In genomic region chr15:100849021-100849831, GRCh38 we compare ENCODE assay signal across 9 cellular contexts. TPM values are rescaled to one million over a fixed set of nuclear protein-coding genes. Genes with fewer than 3 reads are reported as not detected.
DNase-seq lines count a peak whose midpoint lies in the region; ATAC-seq and TF ChIP-seq lines count a peak whose summit lies in the region.
"Had no signal": no experiment of that assay in that cellular context is flagged by ENCODE, and none has a peak within 500 bp of the region (broad histone marks: within the 10 kb centered on the region; RNA-seq: fewer than 3 reads in every experiment).

No MANE protein-coding gene starts in this region.

- no peaks in the 10 kb centered on the region for H3K9me3 Mint-ChIP-seq in activated B cell treated with CpG ODN at 0.5 μM for 24 hours
- H3K9me3 Mint-ChIP-seq in chondrocyte (ENCODE audit: low read depth) = no peaks in the 10 kb centered on the region

- no peak overlapping the region for H3K27ac ChIP-seq in lung (ENCODE audit: low read depth in 1 of 2, low read length in 1 of 2)

- H3K4me3 ChIP-seq in lung = peak overlapping the region; percentile 51

- CTCF ChIA-PET in activated B cell treated with CpG ODN at 0.5 μM for 24 hours (lab: Charles Lee) = interaction anchor here (0.7 kb wide), 1 partner anchor 11 kb away, joined by 3 read pairs; no protein-coding TSS in a partner anchor

- 8 to 22% methylated on average over 34 to 44 of the region's 44 CpGs for WGBS in lung, 2 donors

- no peak for TF ChIP-seq CTCF in activated B cell treated with CpG ODN at 0.5 μM for 24 hours (IDR thresholded peaks at IDR 0.05)
- no peak for TF ChIP-seq CTCF in chondrocyte (IDR thresholded peaks at IDR 0.05)
- TF ChIP-seq CTCF in lung (IDR thresholded peaks at IDR 0.05; ENCODE audit: control extremely low read depth, extremely low read depth) = no peak

- H3K27ac Mint-ChIP-seq in activated B cell treated with CpG ODN at 0.5 μM for 24 hours = no peak overlapping the region
- no peak overlapping the region for H3K27ac Mint-ChIP-seq in chondrocyte (ENCODE audit: unreplicated experiment)
- H3K27ac Mint-ChIP-seq: brain had no signal

- DNase-seq in EH (ENCODE audit: low read depth) = peak; percentile 58
- DNase-seq in HPDE6-E6E7 (ENCODE audit: extremely low spot score) = peak; percentile 57
- DNase-seq in activated B cell treated with CpG ODN at 0.5 μM for 24 hours = peak; percentile 51
- no peak for DNase-seq in chondrocyte (ENCODE audit: low spot score)
- peak; percentile 62 for DNase-seq in lung (ENCODE audit: low spot score)
- DNase-seq in stimulated activated CD8-positive, alpha-beta memory T cell treated with anti-CD3 and anti-CD28 coated beads, Interleukin-2, amount 100 ng/mL, for 1 hour (ENCODE audit: low read depth in 2 of 2) = peak; percentile 14 to 36
- DNase-seq in cortex of kidney (lab: John Stamatoyannopoulos, UW) = no peak
- no peak for DNase-seq in HK-2 (ENCODE audit: unreplicated experiment)

- peaks cover 0 to 9% of the 10 kb centered on the region in 2 donors for H3K4me1 ChIP-seq in lung (ENCODE audit: control insufficient read depth in 2 of 2, insufficient read depth in 2 of 2, low read length in 2 of 2)

- no peaks in the 10 kb centered on the region for H3K36me3 ChIP-seq in lung (ENCODE audit: control insufficient read depth in 2 of 2, insufficient read depth in 2 of 2, low read length in 2 of 2)

- intact Hi-C loops in activated B cell treated with CpG ODN at 0.5 μM for 24 hours (cut with micrococcal nuclease) = loop anchor here (1.0 to 2.0 kb wide), 2 partner anchors 24 to 159 kb away; no protein-coding TSS in a partner anchor

- POLR2A ChIA-PET in activated B cell treated with CpG ODN at 0.5 μM for 24 hours (lab: Charles Lee) = interaction anchor here (1.0 kb wide), 1 partner anchor 158 kb away, joined by 3 read pairs; no protein-coding TSS in a partner anchor

- no peaks in the 10 kb centered on the region for H3K36me3 Mint-ChIP-seq in activated B cell treated with CpG ODN at 0.5 μM for 24 hours (ENCODE audit: low read depth)
- no peaks in the 10 kb centered on the region for H3K36me3 Mint-ChIP-seq in chondrocyte (ENCODE audit: low read depth)
- H3K36me3 Mint-ChIP-seq: brain had no signal

- no peaks in the 10 kb centered on the region for H3K27me3 ChIP-seq in lung (ENCODE audit: control insufficient read depth, insufficient read depth)

- ATAC-seq in activated B cell treated with CpG ODN at 0.5 μM for 24 hours (ENCODE audit: low read depth) = peak; percentile 95
- peak; percentile 89 for ATAC-seq in lung (ENCODE audit: insufficient read depth, low FRiP score)

- H3K27me3 Mint-ChIP-seq in activated B cell treated with CpG ODN at 0.5 μM for 24 hours (peaks cover 32% of the 10 kb centered on the region), chondrocyte (ENCODE audit: low read depth) (peaks cover 2% of the 10 kb centered on the region)
- H3K27me3 Mint-ChIP-seq: brain had no signal

- H3K4me3 Mint-ChIP-seq in activated B cell treated with CpG ODN at 0.5 μM for 24 hours = peak overlapping the region; percentile 81
- peak overlapping the region; percentile 56 for H3K4me3 Mint-ChIP-seq in chondrocyte (ENCODE audit: unreplicated experiment)

- H3K9me3 ChIP-seq in lung (ENCODE audit: control insufficient read depth in 2 of 2, insufficient read depth in 1 of 2, low read length in 1 of 2) = peaks cover 2 to 8% of the 10 kb centered on the region in 2 donors

- peaks cover 5% of the 10 kb centered on the region for H3K4me1 Mint-ChIP-seq in activated B cell treated with CpG ODN at 0.5 μM for 24 hours
- peaks cover 3% of the 10 kb centered on the region for H3K4me1 Mint-ChIP-seq in chondrocyte (ENCODE audit: low read depth)
- H3K4me1 Mint-ChIP-seq: brain had no signal

RNA-seq across cellular contexts. Expression of gene ALDH1A3, which starts 30.4 kb away (rescaled TPM):
- not detected in 2 replicates for total RNA-seq in activated B cell treated with CpG ODN at 0.5 μM for 24 hours
- total RNA-seq in chondrocyte = 0.51 to 0.55 TPM in 2 of 3 replicates, not detected in the other
- 10 to 100 TPM in 1 of 2 donors, 1 to 10 TPM in 1; 3.0 to 18.6 TPM for total RNA-seq in lung
- polyA plus RNA-seq in lung = 10 to 100 TPM; 11.0 to 18.7 TPM

Comparison
In these comparisons a context has a peak if more than half of its experiments do, and no peak if none do; other contexts are left out.
1. DNase-seq: peak in EH (single experiment), HPDE6-E6E7 (single experiment), activated B cell treated with CpG ODN at 0.5 μM for 24 hours (single experiment), lung (single experiment) and stimulated activated CD8-positive, alpha-beta memory T cell treated with anti-CD3 and anti-CD28 coated beads, Interleukin-2, amount 100 ng/mL, for 1 hour (2 of 2); none in chondrocyte (single experiment), cortex of kidney (single experiment) and HK-2 (single experiment).